8 cellular contexts compared by ENCODE assay signal in the genomic region with DNA sequence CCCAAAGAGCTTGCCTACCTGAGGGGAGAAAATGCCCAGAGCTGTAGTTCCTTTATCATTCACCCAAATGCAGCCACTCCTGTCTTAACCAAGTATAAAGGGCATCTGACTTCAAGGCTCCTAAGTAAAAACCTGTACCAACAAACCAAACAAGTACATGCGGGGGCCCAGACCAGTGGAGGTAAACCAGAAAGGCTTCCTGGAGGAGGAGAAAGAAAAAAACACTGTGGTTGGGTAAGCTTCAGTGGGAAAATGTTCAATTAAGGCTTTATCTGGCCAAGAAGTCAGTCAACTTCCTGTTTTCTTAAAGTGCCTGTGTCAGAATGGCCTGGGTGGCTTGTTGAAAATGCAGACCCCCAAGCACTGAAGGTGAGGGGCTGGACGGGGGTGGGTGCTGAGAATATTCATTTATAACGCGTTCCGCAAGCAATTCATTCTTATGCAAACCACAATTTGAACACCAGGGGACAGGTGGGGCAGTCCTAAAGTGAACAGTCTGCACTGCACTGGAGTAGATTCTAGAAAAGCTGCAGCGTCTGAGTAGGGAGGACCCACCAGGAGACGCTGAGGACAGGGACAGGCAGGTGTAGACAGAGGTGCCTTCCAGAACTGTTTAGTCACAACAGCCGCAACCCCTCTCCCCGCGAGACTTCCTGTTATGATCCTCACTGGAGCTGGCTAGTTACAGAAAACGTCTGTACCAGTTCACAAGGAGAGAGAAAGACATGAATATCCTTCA.
DNase-seq lines count a peak whose midpoint lies in the region; ATAC-seq and TF ChIP-seq lines count a peak whose summit lies in the region.

No MANE protein-coding gene starts in this region.

- DNase-seq in NCI-H1417 (lab: John Stamatoyannopoulos, UW), result peak; percentile 32 to 72 (median 60)
- no peak for DNase-seq in NCI-H1417 treated with DMSO at 0.1 percent for 48 hours (lab: John Stamatoyannopoulos, UW)
- DNase-seq in NCI-H2081 treated with DMSO at 0.1 percent for 48 hours (lab: John Stamatoyannopoulos, UW), result peak; percentile 55
- peak; percentile 68 for DNase-seq in astrocyte of the hippocampus (ENCODE audit: low read depth, low spot score)
- no peak for DNase-seq in osteocyte (ENCODE audit: extremely low spot score, unreplicated experiment)
- no peak for DNase-seq in CD1c-positive myeloid dendritic cell (ENCODE audit: extremely low spot score)

- peak overlapping the region; percentile 90 for H3K27ac Mint-ChIP-seq in osteocyte (ENCODE audit: unreplicated experiment)

- no peaks in the 10 kb centered on the region for H3K9me3 Mint-ChIP-seq in osteocyte (ENCODE audit: unreplicated experiment)

- H3K4me3 Mint-ChIP-seq in osteocyte (ENCODE audit: unreplicated experiment), result peak overlapping the region; percentile 35

- H3K4me1 Mint-ChIP-seq in osteocyte (ENCODE audit: unreplicated experiment), result peaks cover 47% of the 10 kb centered on the region

- no peak for TF ChIP-seq CTCF in osteocyte (IDR thresholded peaks at IDR 0.05)

- ATAC-seq in HG02970 (IDR thresholded peaks at IDR 0.05; ENCODE audit: low FRiP score, unreplicated experiment), result no peak
- no peak for ATAC-seq in GM19351 (IDR thresholded peaks at IDR 0.05; ENCODE audit: unreplicated experiment)

- no peaks in the 10 kb centered on the region for H3K36me3 Mint-ChIP-seq in osteocyte (ENCODE audit: unreplicated experiment)

- no peaks in the 10 kb centered on the region for H3K27me3 Mint-ChIP-seq in osteocyte (ENCODE audit: unreplicated experiment)

Comparison
In these comparisons a context has a peak if more than half of its experiments do, and no peak if none do; other contexts are left out.
1. DNase-seq: peak in NCI-H1417 (3 of 3), NCI-H2081 treated with DMSO at 0.1 percent for 48 hours (single experiment) and astrocyte of the hippocampus (single experiment); none in NCI-H1417 treated with DMSO at 0.1 percent for 48 hours (single experiment), osteocyte (single experiment) and CD1c-positive myeloid dendritic cell (single experiment).